In the genomic region with DNA sequence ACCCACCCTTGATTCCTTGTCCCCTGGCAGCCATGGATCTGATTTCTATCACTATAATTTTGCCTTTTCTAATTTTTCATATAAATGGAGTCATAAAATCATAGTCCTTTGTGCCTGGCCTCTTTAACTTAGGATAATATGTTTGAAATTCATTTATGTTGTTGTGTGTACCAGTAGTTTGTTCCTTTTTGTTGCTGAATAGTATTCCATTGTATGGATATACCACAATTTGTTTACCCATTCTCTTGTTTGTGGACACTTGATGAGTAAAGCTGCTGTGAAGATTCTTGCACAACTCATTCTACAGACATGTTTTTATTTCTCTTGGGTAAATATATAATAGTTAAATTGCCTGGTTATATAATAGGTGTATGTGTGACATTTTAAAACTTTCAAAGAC, we compare ENCODE assay signal across 5 cellular contexts.
TF ChIP-seq lines count a peak whose summit lies in the region.

No MANE protein-coding gene starts in this region.

TF ChIP-seq in SK-N-SH treated with all-trans-retinoic acid at 6 μM for 48 hours, 23 proteins besides CTCF, POLR2A, EP300 and RAD21:
- TF ChIP-seq CSDC2 (CRISPR knock-in tag; IDR thresholded peaks at IDR 0.05) (no peak), ISL1 (CRISPR knock-in tag; IDR thresholded peaks at IDR 0.05) (no peak), CREB5 (CRISPR knock-in tag; IDR thresholded peaks at IDR 0.05; ENCODE audit: low read depth) (no peak), ZNF8 (CRISPR knock-in tag; IDR thresholded peaks at IDR 0.05) (peak; percentile 88)

TF ChIP-seq in SK-N-SH, 30 proteins besides CTCF, POLR2A, EP300 and RAD21 (continues in another document):
- TF ChIP-seq CHD2 (IDR thresholded peaks at IDR 0.05; ENCODE audit: low read length, partially characterized antibody) (no peak), GABPA (IDR thresholded peaks at IDR 0.05; ENCODE audit: low read depth) (no peak), SIN3A (IDR thresholded peaks at IDR 0.05; ENCODE audit: borderline replicate concordance, low read depth, low read length) (no peak), USF2 (IDR thresholded peaks at IDR 0.05; ENCODE audit: borderline replicate concordance, low read depth, low read length) (no peak), FOXM1 (IDR thresholded peaks at IDR 0.05; ENCODE audit: low read depth) (no peak), NFIC (IDR thresholded peaks at IDR 0.05; ENCODE audit: borderline replicate concordance) (no peak), TEAD4 (IDR thresholded peaks at IDR 0.05; ENCODE audit: borderline replicate concordance, insufficient read depth) (no peak), JUND (IDR thresholded peaks at IDR 0.05) (no peak)
- TF ChIP-seq, protein P1, sequence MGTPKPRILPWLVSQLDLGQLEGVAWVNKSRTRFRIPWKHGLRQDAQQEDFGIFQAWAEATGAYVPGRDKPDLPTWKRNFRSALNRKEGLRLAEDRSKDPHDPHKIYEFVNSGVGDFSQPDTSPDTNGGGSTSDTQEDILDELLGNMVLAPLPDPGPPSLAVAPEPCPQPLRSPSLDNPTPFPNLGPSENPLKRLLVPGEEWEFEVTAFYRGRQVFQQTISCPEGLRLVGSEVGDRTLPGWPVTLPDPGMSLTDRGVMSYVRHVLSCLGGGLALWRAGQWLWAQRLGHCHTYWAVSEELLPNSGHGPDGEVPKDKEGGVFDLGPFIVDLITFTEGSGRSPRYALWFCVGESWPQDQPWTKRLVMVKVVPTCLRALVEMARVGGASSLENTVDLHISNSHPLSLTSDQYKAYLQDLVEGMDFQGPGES (IDR thresholded peaks at IDR 0.05; ENCODE audit: low read depth, low read length) = no peak

TF ChIP-seq in HEK293, 187 proteins besides CTCF, POLR2A, EP300 and RAD21:
- TF ChIP-seq ZNF146 (tag by site-specific recombination; IDR thresholded peaks at IDR 0.05) = peak; percentile 62; the same call in 1 of the 2 replicates
- TF ChIP-seq MYNN (tag by site-specific recombination; IDR thresholded peaks at IDR 0.05; ENCODE audit: borderline replicate concordance) = no peak
- TF ChIP-seq ZNF776 (tag by site-specific recombination; IDR thresholded peaks at IDR 0.05; ENCODE audit: borderline replicate concordance) = no peak
- TF ChIP-seq, protein P2, sequence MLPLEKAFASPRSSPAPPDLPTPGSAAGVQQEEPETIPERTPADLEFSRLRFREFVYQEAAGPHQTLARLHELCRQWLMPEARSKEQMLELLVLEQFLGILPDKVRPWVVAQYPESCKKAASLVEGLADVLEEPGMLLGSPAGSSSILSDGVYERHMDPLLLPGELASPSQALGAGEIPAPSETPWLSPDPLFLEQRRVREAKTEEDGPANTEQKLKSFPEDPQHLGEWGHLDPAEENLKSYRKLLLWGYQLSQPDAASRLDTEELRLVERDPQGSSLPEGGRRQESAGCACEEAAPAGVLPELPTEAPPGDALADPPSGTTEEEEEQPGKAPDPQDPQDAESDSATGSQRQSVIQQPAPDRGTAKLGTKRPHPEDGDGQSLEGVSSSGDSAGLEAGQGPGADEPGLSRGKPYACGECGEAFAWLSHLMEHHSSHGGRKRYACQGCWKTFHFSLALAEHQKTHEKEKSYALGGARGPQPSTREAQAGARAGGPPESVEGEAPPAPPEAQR (tag by site-specific recombination; IDR thresholded peaks at IDR 0.05) = no peak
- TF ChIP-seq KLF9 (tag by site-specific recombination; IDR thresholded peaks at IDR 0.05; ENCODE audit: low read depth) = no peak

TF ChIP-seq in K562, 482 proteins besides CTCF, POLR2A, EP300 and RAD21 (continues in another document):
- no peak for TF ChIP-seq ZNF143 (CRISPR knock-in tag; IDR thresholded peaks at IDR 0.05)
- no peak for TF ChIP-seq TCFL5 (CRISPR knock-in tag; conservative IDR thresholded peaks at IDR 0.05)
- no peak for TF ChIP-seq USF1 (CRISPR knock-in tag; IDR thresholded peaks at IDR 0.05)
- TF ChIP-seq, protein P3, sequence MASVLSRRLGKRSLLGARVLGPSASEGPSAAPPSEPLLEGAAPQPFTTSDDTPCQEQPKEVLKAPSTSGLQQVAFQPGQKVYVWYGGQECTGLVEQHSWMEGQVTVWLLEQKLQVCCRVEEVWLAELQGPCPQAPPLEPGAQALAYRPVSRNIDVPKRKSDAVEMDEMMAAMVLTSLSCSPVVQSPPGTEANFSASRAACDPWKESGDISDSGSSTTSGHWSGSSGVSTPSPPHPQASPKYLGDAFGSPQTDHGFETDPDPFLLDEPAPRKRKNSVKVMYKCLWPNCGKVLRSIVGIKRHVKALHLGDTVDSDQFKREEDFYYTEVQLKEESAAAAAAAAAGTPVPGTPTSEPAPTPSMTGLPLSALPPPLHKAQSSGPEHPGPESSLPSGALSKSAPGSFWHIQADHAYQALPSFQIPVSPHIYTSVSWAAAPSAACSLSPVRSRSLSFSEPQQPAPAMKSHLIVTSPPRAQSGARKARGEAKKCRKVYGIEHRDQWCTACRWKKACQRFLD (CRISPR knock-in tag; IDR thresholded peaks at IDR 0.05) = no peak
- TF ChIP-seq, protein P4, sequence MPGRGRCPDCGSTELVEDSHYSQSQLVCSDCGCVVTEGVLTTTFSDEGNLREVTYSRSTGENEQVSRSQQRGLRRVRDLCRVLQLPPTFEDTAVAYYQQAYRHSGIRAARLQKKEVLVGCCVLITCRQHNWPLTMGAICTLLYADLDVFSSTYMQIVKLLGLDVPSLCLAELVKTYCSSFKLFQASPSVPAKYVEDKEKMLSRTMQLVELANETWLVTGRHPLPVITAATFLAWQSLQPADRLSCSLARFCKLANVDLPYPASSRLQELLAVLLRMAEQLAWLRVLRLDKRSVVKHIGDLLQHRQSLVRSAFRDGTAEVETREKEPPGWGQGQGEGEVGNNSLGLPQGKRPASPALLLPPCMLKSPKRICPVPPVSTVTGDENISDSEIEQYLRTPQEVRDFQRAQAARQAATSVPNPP (IDR thresholded peaks at IDR 0.05; ENCODE audit: borderline replicate concordance, insufficient read depth, insufficient read length) = no peak
- no peak for TF ChIP-seq CBFA2T2 (conservative IDR thresholded peaks at IDR 0.05)
- no peak for TF ChIP-seq E2F4 (CRISPR knock-in tag; IDR thresholded peaks at IDR 0.05; ENCODE audit: low read depth)
- no peak for TF ChIP-seq TARDBP (IDR thresholded peaks at IDR 0.05)
- TF ChIP-seq ZNF146 (CRISPR knock-in tag; IDR thresholded peaks at IDR 0.05; ENCODE audit: unreplicated experiment) = peak; percentile 41
- TF ChIP-seq, protein P5, sequence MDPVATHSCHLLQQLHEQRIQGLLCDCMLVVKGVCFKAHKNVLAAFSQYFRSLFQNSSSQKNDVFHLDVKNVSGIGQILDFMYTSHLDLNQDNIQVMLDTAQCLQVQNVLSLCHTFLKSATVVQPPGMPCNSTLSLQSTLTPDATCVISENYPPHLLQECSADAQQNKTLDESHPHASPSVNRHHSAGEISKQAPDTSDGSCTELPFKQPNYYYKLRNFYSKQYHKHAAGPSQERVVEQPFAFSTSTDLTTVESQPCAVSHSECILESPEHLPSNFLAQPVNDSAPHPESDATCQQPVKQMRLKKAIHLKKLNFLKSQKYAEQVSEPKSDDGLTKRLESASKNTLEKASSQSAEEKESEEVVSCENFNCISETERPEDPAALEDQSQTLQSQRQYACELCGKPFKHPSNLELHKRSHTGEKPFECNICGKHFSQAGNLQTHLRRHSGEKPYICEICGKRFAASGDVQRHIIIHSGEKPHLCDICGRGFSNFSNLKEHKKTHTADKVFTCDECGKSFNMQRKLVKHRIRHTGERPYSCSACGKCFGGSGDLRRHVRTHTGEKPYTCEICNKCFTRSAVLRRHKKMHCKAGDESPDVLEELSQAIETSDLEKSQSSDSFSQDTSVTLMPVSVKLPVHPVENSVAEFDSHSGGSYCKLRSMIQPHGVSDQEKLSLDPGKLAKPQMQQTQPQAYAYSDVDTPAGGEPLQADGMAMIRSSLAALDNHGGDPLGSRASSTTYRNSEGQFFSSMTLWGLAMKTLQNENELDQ (CRISPR knock-in tag; IDR thresholded peaks at IDR 0.05; ENCODE audit: borderline replicate concordance) = no peak
- no peak for TF ChIP-seq MEF2D (tag; conservative IDR thresholded peaks at IDR 0.05; ENCODE audit: low read depth)
- no peak for TF ChIP-seq CREB1 (IDR thresholded peaks at IDR 0.05)
- TF ChIP-seq CREB1 (CRISPR knock-in tag; IDR thresholded peaks at IDR 0.05) = no peak
- peak; percentile 53 for TF ChIP-seq RBM25 (IDR thresholded peaks at IDR 0.05; ENCODE audit: low read depth, low read length, severe bottlenecking)

TF ChIP-seq in H1, 55 proteins besides CTCF, POLR2A, EP300 and RAD21:
- TF ChIP-seq KDM1A (IDR thresholded peaks at IDR 0.05; ENCODE audit: borderline replicate concordance, low read length) = peak; percentile 70
- no peak for TF ChIP-seq CHD2 (IDR thresholded peaks at IDR 0.05; ENCODE audit: low read length)
